Comparison of ENCODE assay signal across 14 cellular contexts in the genomic region with DNA sequence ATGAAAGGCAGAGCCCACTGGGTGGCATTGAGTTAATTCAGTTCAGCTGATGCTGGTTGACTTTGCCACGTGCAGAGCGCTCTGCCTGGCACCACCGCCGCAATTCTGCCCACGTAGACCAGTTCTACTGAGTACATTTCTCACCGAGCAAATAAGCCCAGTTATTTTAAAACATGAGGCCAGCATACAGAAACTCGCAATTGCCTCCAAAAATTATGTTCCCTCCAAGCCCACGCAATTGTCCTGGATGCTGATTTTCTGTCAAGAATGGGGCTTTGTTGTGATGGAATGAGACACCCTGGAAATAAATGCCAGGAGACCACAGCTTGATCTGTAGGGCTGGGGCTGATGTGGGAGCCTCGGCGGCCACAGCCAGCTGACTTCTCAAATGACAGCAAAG.
"Had no signal": no experiment of that assay in that cellular context is flagged by ENCODE, and none has a peak within 500 bp of the region (broad histone marks: within the 10 kb centered on the region; RNA-seq: fewer than 3 reads in every experiment).

No MANE protein-coding gene starts in this region.

- H3K36me3 ChIP-seq: esophagus muscularis mucosa had no signal

- H3K9me3 Mint-ChIP-seq: activated B cell treated with CpG ODN at 0.5 μM for 24 hours; activated CD4-positive, alpha-beta T cell treated with anti-CD3 and anti-CD28 coated beads, Interleukin-2, amount 10 ng/mL, durations not matched to agents 7 days and 5 days; mesothelial cell of epicardium; naive thymus-derived CD8-positive, alpha-beta T cell; stimulated activated naive CD8-positive, alpha-beta T cell treated with anti-CD3 and anti-CD28 coated beads, Interleukin-15, amount 100 ng/mL, for 72 hours had no signal

- H3K4me3 Mint-ChIP-seq: activated B cell treated with CpG ODN at 0.5 μM for 24 hours; activated CD4-positive, alpha-beta T cell treated with anti-CD3 and anti-CD28 coated beads, Interleukin-2, amount 10 ng/mL, durations not matched to agents 7 days and 5 days; mesothelial cell of epicardium; stimulated activated naive CD8-positive, alpha-beta T cell treated with anti-CD3 and anti-CD28 coated beads, Interleukin-15, amount 100 ng/mL, for 72 hours; T-helper 17 cell had no signal

- H3K27ac ChIP-seq: esophagus muscularis mucosa had no signal

- ATAC-seq: left ventricle myocardium superior; naive thymus-derived CD8-positive, alpha-beta T cell; stimulated activated naive CD8-positive, alpha-beta T cell treated with anti-CD3 and anti-CD28 coated beads, Interleukin-15, amount 100 ng/mL, for 72 hours; T-helper 17 cell had no signal

- H3K27me3 Mint-ChIP-seq: activated B cell treated with CpG ODN at 0.5 μM for 24 hours; naive thymus-derived CD8-positive, alpha-beta T cell; stimulated activated naive CD8-positive, alpha-beta T cell treated with anti-CD3 and anti-CD28 coated beads, Interleukin-15, amount 100 ng/mL, for 72 hours; T-helper 17 cell had no signal

- H3K36me3 Mint-ChIP-seq: mesothelial cell of epicardium; naive thymus-derived CD8-positive, alpha-beta T cell had no signal

- H3K27me3 ChIP-seq: esophagus muscularis mucosa had no signal

- DNase-seq: activated B cell treated with CpG ODN at 0.5 μM for 24 hours; activated CD4-positive, alpha-beta T cell treated with anti-CD3 and anti-CD28 coated beads, Interleukin-2, amount 10 ng/mL, durations not matched to agents 7 days and 5 days; activated naive CD4-positive, alpha-beta T cell treated with anti-CD3 and anti-CD28 coated beads, Interleukin-2, amount 50 U/mL, for 16 hours; cerebellar nuclear complex; foreskin fibroblast; kidney; left ventricle myocardium superior; naive thymus-derived CD8-positive, alpha-beta T cell; stimulated activated CD4-positive, alpha-beta T cell treated with anti-CD3 and anti-CD28 coated beads, Interleukin-15, amount 100 ng/mL, for 24 hours; stimulated activated CD4-positive, alpha-beta T cell treated with anti-CD3 and anti-CD28 coated beads, Interleukin-4, amount 100 ng/mL, for 24 hours; stimulated activated naive CD8-positive, alpha-beta T cell treated with anti-CD3 and anti-CD28 coated beads, Interleukin-15, amount 100 ng/mL, for 72 hours; T-helper 17 cell had no signal

- H3K27ac Mint-ChIP-seq: activated B cell treated with CpG ODN at 0.5 μM for 24 hours; activated CD4-positive, alpha-beta T cell treated with anti-CD3 and anti-CD28 coated beads, Interleukin-2, amount 10 ng/mL, durations not matched to agents 7 days and 5 days; mesothelial cell of epicardium; stimulated activated naive CD8-positive, alpha-beta T cell treated with anti-CD3 and anti-CD28 coated beads, Interleukin-15, amount 100 ng/mL, for 72 hours; T-helper 17 cell had no signal

- H3K4me1 Mint-ChIP-seq: activated B cell treated with CpG ODN at 0.5 μM for 24 hours, mesothelial cell of epicardium, T-helper 17 cell had no signal

- H3K9me3 ChIP-seq: esophagus muscularis mucosa had no signal

- H3K4me3 ChIP-seq: esophagus muscularis mucosa had no signal
